Comparison of ENCODE assay signal across 8 cellular contexts in genomic region chr4:30721353-30722091, GRCh38. TPM values are rescaled to one million over a fixed set of nuclear protein-coding genes. Genes with fewer than 3 reads are reported as not detected.
DNase-seq lines count a peak whose midpoint lies in the region; ATAC-seq and TF ChIP-seq lines count a peak whose summit lies in the region.

No MANE protein-coding gene starts in this region.

- ATAC-seq in GM21723 (IDR thresholded peaks at IDR 0.05; ENCODE audit: unreplicated experiment): no peak

- DNase-seq in A673 (ENCODE audit: low spot score) (peak; percentile 67), HAP-1 (ENCODE audit: low spot score in 2 of 2) (peak; percentile 45 to 67), MCF 10A (ENCODE audit: unreplicated experiment) (peak; percentile 34), iPS-NIHi7 (ENCODE audit: extremely low spot score) (peak; percentile 67), cerebellar cortex (ENCODE audit: low spot score) (no peak)
- peak; percentile 30 for DNase-seq in stimulated activated CD8-positive, alpha-beta memory T cell treated with anti-CD3 and anti-CD28 coated beads, Interleukin-4, amount 100 ng/mL, for 48 hours
- no peak for DNase-seq in activated T-cell treated with anti-CD3 and anti-CD28 coated beads, Interleukin-2, amount 50 U/mL, for 1 hour

- H3K36me3 Mint-ChIP-seq in MCF 10A (ENCODE audit: insufficient read depth, unreplicated experiment): no peaks in the 10 kb centered on the region

- H3K9me3 ChIP-seq in A673 (ENCODE audit: low read depth, low read length, poor library complexity, severe bottlenecking): no peaks in the 10 kb centered on the region
- H3K9me3 ChIP-seq in HAP-1: no peaks in the 10 kb centered on the region

- peak overlapping the region; percentile 75 for H3K4me3 Mint-ChIP-seq in MCF 10A (ENCODE audit: unreplicated experiment)

- POLR2A ChIA-PET in A673 (lab: Charles Lee; ENCODE audit: low non-redundant PET): interaction anchor here (0.6 kb wide), 1 partner anchor 1548 kb away, joined by 3 read pairs; no protein-coding TSS in a partner anchor
- POLR2A ChIA-PET in MCF 10A (lab: Yijun Ruan, JAX): interaction anchor here (0.6 to 1.0 kb wide), 3 partner anchors 9 to 1499 kb away, joined by 3 to 4 read pairs (median 3); no protein-coding TSS in a partner anchor

- CTCF ChIA-PET in A673 (lab: Charles Lee): no interaction called here
- CTCF ChIA-PET in MCF 10A (lab: Yijun Ruan, JAX): interaction anchor here (0.6 kb wide), 1 partner anchor 725 kb away, joined by 4 read pairs; no protein-coding TSS in a partner anchor

- intact Hi-C loops in A673 (cut with micrococcal nuclease; ENCODE audit: unreplicated experiment): loop anchor here (2.0 to 10.0 kb wide), 3 partner anchors 46 to 141 kb away; no protein-coding TSS in a partner anchor
- intact Hi-C loops in MCF 10A (cut with micrococcal nuclease): no loop called here

- no peak overlapping the region for H3K27ac Mint-ChIP-seq in MCF 10A (ENCODE audit: low read depth, unreplicated experiment)

- H3K36me3 ChIP-seq in A673 (ENCODE audit: insufficient read depth, low read length, poor library complexity, severe bottlenecking) (peaks cover 46% of the 10 kb centered on the region), HAP-1 (replicated peaks) (no peaks in the 10 kb centered on the region)

- H3K27ac ChIP-seq in A673 (ENCODE audit: low read depth, low read length, poor library complexity, severe bottlenecking): peak overlapping the region; percentile 96

- no peaks in the 10 kb centered on the region for H3K27me3 Mint-ChIP-seq in MCF 10A (ENCODE audit: insufficient read depth, unreplicated experiment)

- TF ChIP-seq CTCF in A673 (conservative IDR thresholded peaks at IDR 0.05; ENCODE audit: low read depth, low read length): no peak; the same call in 1 of the 2 replicates
- peak; percentile 11 for TF ChIP-seq CTCF in MCF 10A (IDR thresholded peaks at IDR 0.05; ENCODE audit: unreplicated experiment)

- H3K4me1 Mint-ChIP-seq in MCF 10A (ENCODE audit: insufficient read depth, unreplicated experiment): peaks cover 15% of the 10 kb centered on the region

- H3K4me1 ChIP-seq in A673 (ENCODE audit: insufficient read depth, low read length, poor library complexity, severe bottlenecking) (no peaks in the 10 kb centered on the region), HAP-1 (peaks cover 8% of the 10 kb centered on the region; the same call in 1 of the 2 replicates)

- H3K27me3 ChIP-seq in A673 (replicated peaks; ENCODE audit: insufficient read depth, low read depth, low read length, poor library complexity) (no peaks in the 10 kb centered on the region), HAP-1 (ENCODE audit: low read depth) (peaks cover 22% of the 10 kb centered on the region)

- H3K9me3 Mint-ChIP-seq in MCF 10A (ENCODE audit: unreplicated experiment): no peaks in the 10 kb centered on the region

- peak overlapping the region; percentile 93 for H3K4me3 ChIP-seq in A673 (ENCODE audit: low read depth, low read length, poor library complexity, severe bottlenecking)
- H3K4me3 ChIP-seq in HAP-1: peak overlapping the region; percentile 38

- in situ Hi-C loops in HAP-1 (cut with MboI; ENCODE audit: low sequenced_read_pairs): loop anchor here (5.0 to 25.0 kb wide), 2 partner anchors 321 to 591 kb away; no protein-coding TSS in a partner anchor

- BruUV-seq in A673 (replicated peaks; lab: Mats Ljungman, UMichigan): no TSS peak
- BruUV-seq in MCF 10A (replicated peaks; lab: Mats Ljungman, UMichigan): no TSS peak

RNA-seq across cellular contexts. Expression of gene PCDH7, which starts 1.4 kb away (rescaled TPM):
- total RNA-seq in A673 (2021): 218 and 224 TPM in 2 replicates
- total RNA-seq in MCF 10A (2022): 3.6 and 5.6 TPM in 2 replicates

Comparison
In these comparisons a context has a peak if more than half of its experiments do, and no peak if none do; other contexts are left out.
1. DNase-seq: peak in A673 (single experiment), HAP-1 (2 of 2), MCF 10A (single experiment), iPS-NIHi7 (single experiment) and stimulated activated CD8-positive, alpha-beta memory T cell treated with anti-CD3 and anti-CD28 coated beads, Interleukin-4, amount 100 ng/mL, for 48 hours (single experiment); none in cerebellar cortex (single experiment) and activated T-cell treated with anti-CD3 and anti-CD28 coated beads, Interleukin-2, amount 50 U/mL, for 1 hour (single experiment).
2. RNA of gene PCDH7, which starts 1.4 kb away (total RNA-seq): 218 to 224 TPM in A673; 3.6 to 5.6 TPM in MCF 10A; every median in the first group is over 10 times any median in the second.